Comparison of ENCODE assay signal across 8 cellular contexts in genomic region chr20:4038047-4038459, GRCh38. TPM values are rescaled to one million over a fixed set of nuclear protein-coding genes. Genes with fewer than 3 reads are reported as not detected.
DNase-seq lines count a peak whose midpoint lies in the region; ATAC-seq and TF ChIP-seq lines count a peak whose summit lies in the region.

No MANE protein-coding gene starts in this region.

- TF ChIP-seq CTCF in KMS-11 (conservative IDR thresholded peaks at IDR 0.05; ENCODE audit: low read depth, low read length) (no peak), brain microvascular endothelial cell (IDR thresholded peaks at IDR 0.05; ENCODE audit: low read depth, low read length, missing control alignments) (no peak), lung (IDR thresholded peaks at IDR 0.05; ENCODE audit: control extremely low read depth, extremely low read depth) (no peak)

- peak overlapping the region; percentile 57 for H3K27ac ChIP-seq in KMS-11
- no peak overlapping the region for H3K27ac ChIP-seq in brain microvascular endothelial cell
- peak overlapping the region in 1 of 2 donors; percentile 87 for H3K27ac ChIP-seq in lung (ENCODE audit: low read depth in 1 of 2, low read length in 1 of 2)

- peak overlapping the region; percentile 44; the same call in 1 of the 2 replicates for H3K9ac ChIP-seq in KMS-11

- peak overlapping the region; percentile 39 for H3K4me2 ChIP-seq in KMS-11

- ATAC-seq in GM21717 (IDR thresholded peaks at IDR 0.05; ENCODE audit: unreplicated experiment) = peak; percentile 98
- ATAC-seq in lung (ENCODE audit: insufficient read depth, low FRiP score) = peak; percentile 54

- in situ Hi-C loops in brain microvascular endothelial cell (cut with HindIII; ENCODE audit: low pct_ligation_motif_present, low sequenced_read_pairs) = no loop called here

- H4K20me1 ChIP-seq in KMS-11 (ENCODE audit: insufficient read depth) = no peaks in the 10 kb centered on the region

- H3K9me3 ChIP-seq in lung (ENCODE audit: control insufficient read depth in 2 of 2, insufficient read depth in 1 of 2, low read length in 1 of 2) = no peaks in the 10 kb centered on the region

- DNase-seq in ELF-1 (ENCODE audit: low read depth, low spot score) (peak; percentile 85), UCSD-AML1 (lab: John Stamatoyannopoulos, UW; ENCODE audit: unreplicated experiment) (peak; percentile 82), brain microvascular endothelial cell (peak; percentile 39), lung (ENCODE audit: low spot score) (peak; percentile 87), NCI-H146 (lab: John Stamatoyannopoulos, UW) (no peak)
- DNase-seq in stimulated activated CD8-positive, alpha-beta memory T cell treated with anti-CD3 and anti-CD28 coated beads, Interleukin-4, amount 100 ng/mL, for 24 hours (ENCODE audit: low read depth) = peak; percentile 61

- 5 to 8% methylated on average over 8 of the region's 8 CpGs for WGBS in lung, 2 donors

- H3K36me3 ChIP-seq in KMS-11 (ENCODE audit: insufficient read depth) = no peaks in the 10 kb centered on the region
- H3K36me3 ChIP-seq in brain microvascular endothelial cell (replicated peaks) = no peaks in the 10 kb centered on the region
- H3K36me3 ChIP-seq in lung (ENCODE audit: control insufficient read depth in 2 of 2, insufficient read depth in 2 of 2, low read length in 2 of 2) = no peaks in the 10 kb centered on the region

- peak overlapping the region; percentile 66 for H2AFZ ChIP-seq in KMS-11 (ENCODE audit: low read depth)

- H3K4me3 ChIP-seq in KMS-11 (IDR thresholded peaks at IDR 0.05; ENCODE audit: insufficient read depth, low read depth, low read length) (no peak overlapping the region), brain microvascular endothelial cell (ENCODE audit: low read depth, low read length) (no peak overlapping the region), lung (no peak overlapping the region)

- no peaks in the 10 kb centered on the region for H3K79me2 ChIP-seq in KMS-11 (ENCODE audit: insufficient read depth, low read depth)

- H3K4me1 ChIP-seq in KMS-11 (ENCODE audit: low read depth, poor library complexity, severe bottlenecking) (peaks cover 12% of the 10 kb centered on the region), lung (ENCODE audit: control insufficient read depth in 2 of 2, insufficient read depth in 2 of 2, low read length in 2 of 2) (peaks cover 0 to 14% of the 10 kb centered on the region in 2 donors)

- no peaks in the 10 kb centered on the region for H3K27me3 ChIP-seq in KMS-11 (ENCODE audit: insufficient read depth, low read depth)
- H3K27me3 ChIP-seq in brain microvascular endothelial cell (replicated peaks) = no peaks in the 10 kb centered on the region
- H3K27me3 ChIP-seq in lung (ENCODE audit: control insufficient read depth, insufficient read depth) = no peaks in the 10 kb centered on the region

RNA-seq across cellular contexts. Expression of gene RNF24, which starts 22.7 kb away (rescaled TPM):
- 10 to 100 TPM; 15.9 to 20.9 TPM for total RNA-seq in lung
- 10 to 100 TPM in 1 of 2 donors, 1 to 10 TPM in 1; 7.4 to 17.3 TPM for polyA plus RNA-seq in lung
